In genomic region chr1:200030791-200031190, GRCh38 we compare ENCODE assay signal across 2 cellular contexts.
TF ChIP-seq lines count a peak whose summit lies in the region.

No MANE protein-coding gene starts in this region.

TF ChIP-seq in GM23338, 12 proteins besides CTCF, POLR2A, EP300 and RAD21:
- TF ChIP-seq ZNF331 (CRISPR knock-in tag; IDR thresholded peaks at IDR 0.05; ENCODE audit: low read depth) = no peak
- TF ChIP-seq ETS1 (IDR thresholded peaks at IDR 0.05) = no peak
- TF ChIP-seq STAT1 (IDR thresholded peaks at IDR 0.05; ENCODE audit: unreplicated experiment) = no peak
- no peak for TF ChIP-seq EZH2phosphoT487 (IDR thresholded peaks at IDR 0.05; ENCODE audit: unreplicated experiment)
- TF ChIP-seq JUNB (IDR thresholded peaks at IDR 0.05; ENCODE audit: unreplicated experiment) = no peak
- TF ChIP-seq ZNF114 (CRISPR knock-in tag; IDR thresholded peaks at IDR 0.05) = no peak
- no peak for TF ChIP-seq EZH2 (IDR thresholded peaks at IDR 0.05; ENCODE audit: low read depth, unreplicated experiment)
- no peak for TF ChIP-seq NANOG (IDR thresholded peaks at IDR 0.05; ENCODE audit: borderline replicate concordance)
- TF ChIP-seq CREB1 (CRISPR knock-in tag; IDR thresholded peaks at IDR 0.05; ENCODE audit: low read depth) = no peak

TF ChIP-seq in H1, 55 proteins besides CTCF, POLR2A, EP300 and RAD21:
- TF ChIP-seq GTF2F1 (IDR thresholded peaks at IDR 0.05; ENCODE audit: borderline replicate concordance, low read depth, low read length) = no peak
- no peak for TF ChIP-seq E2F6 (IDR thresholded peaks at IDR 0.05)
- no peak for TF ChIP-seq USF2 (IDR thresholded peaks at IDR 0.05; ENCODE audit: low read length)
- TF ChIP-seq CBX5 (IDR thresholded peaks at IDR 0.05; ENCODE audit: low read depth, low read length) = no peak
- no peak for TF ChIP-seq ASH2L (IDR thresholded peaks at IDR 0.05; ENCODE audit: low read length)
- TF ChIP-seq SIRT6 (IDR thresholded peaks at IDR 0.05; ENCODE audit: low read length) = no peak
- no peak for TF ChIP-seq EGR1 (IDR thresholded peaks at IDR 0.05; ENCODE audit: borderline replicate concordance, low read depth, low read length)
- no peak for TF ChIP-seq TBP (IDR thresholded peaks at IDR 0.05; ENCODE audit: low read depth, low read length)
- TF ChIP-seq SP2 (IDR thresholded peaks at IDR 0.05; ENCODE audit: low read length) = no peak
- no peak for TF ChIP-seq ZNF274 (IDR thresholded peaks at IDR 0.05; ENCODE audit: borderline replicate concordance, extremely low read depth, low read length)
- TF ChIP-seq CHD1 (IDR thresholded peaks at IDR 0.05; ENCODE audit: low read depth, low read length) = no peak
- no peak for TF ChIP-seq SIX5 (IDR thresholded peaks at IDR 0.05; ENCODE audit: low read depth, low read length)
